Comparison of ENCODE assay signal across 8 cellular contexts in the genomic region with DNA sequence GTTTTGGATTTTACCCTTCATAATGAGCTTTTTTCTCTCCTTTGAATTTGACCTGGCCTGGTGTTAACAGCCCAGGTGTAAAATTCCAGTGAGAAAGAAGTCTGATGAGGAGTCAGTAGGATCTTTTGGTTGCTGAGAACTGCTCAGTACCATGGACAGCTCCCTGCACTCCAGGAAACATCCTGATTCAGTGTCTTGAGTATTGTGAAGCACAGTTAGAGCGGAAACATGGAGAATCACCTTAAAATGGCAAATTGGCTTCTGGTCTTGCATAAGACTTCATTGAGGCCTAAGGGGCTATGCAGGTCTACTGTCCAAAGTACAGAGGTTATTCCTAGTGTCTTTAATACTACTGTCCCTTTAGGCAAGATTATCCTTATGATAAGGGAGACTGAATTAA. TPM values are rescaled to one million over a fixed set of nuclear protein-coding genes. Genes with fewer than 3 reads are reported as not detected.
DNase-seq lines count a peak whose midpoint lies in the region; TF ChIP-seq lines count a peak whose summit lies in the region.
"Not testable (repeated sequence)": the region's sequence is repeated elsewhere in the genome, so short reads cannot be mapped to it uniquely, and the experiment has no call there.

No MANE protein-coding gene starts in this region.

- TF ChIP-seq CTCF in neural progenitor cell (IDR thresholded peaks at IDR 0.05); stomach (IDR thresholded peaks at IDR 0.05): not testable (repeated sequence)

- not testable (repeated sequence) for H3K27ac Mint-ChIP-seq in activated T-helper 1 cell treated with anti-CD3 and anti-CD28 coated beads, Interleukin-12 subunit alpha, Interleukin-12 subunit beta, Interleukin-2, Interleukin-4 antibody, amounts not matched to agents 30 ng/mL and 10 ng/mL and 1 ng/mL, durations not matched to agents 14 hours and 24 hours and 36 hours; neural progenitor cell

- not testable (repeated sequence) for TF ChIP-seq POLR2A in stomach (IDR thresholded peaks at IDR 0.05)

- H2AFZ ChIP-seq in Karpas-422 (ENCODE audit: low read length); neural progenitor cell (replicated peaks): not testable (repeated sequence)

- not testable (repeated sequence) for H3K27me3 Mint-ChIP-seq in activated T-helper 1 cell treated with anti-CD3 and anti-CD28 coated beads, Interleukin-12 subunit alpha, Interleukin-12 subunit beta, Interleukin-2, Interleukin-4 antibody, amounts not matched to agents 30 ng/mL and 10 ng/mL and 1 ng/mL, durations not matched to agents 14 hours and 24 hours and 36 hours (ENCODE audit: insufficient read depth); neural progenitor cell (ENCODE audit: insufficient read depth, low read depth)

- not testable (repeated sequence) for H3K4me1 Mint-ChIP-seq in activated T-helper 1 cell treated with anti-CD3 and anti-CD28 coated beads, Interleukin-12 subunit alpha, Interleukin-12 subunit beta, Interleukin-2, Interleukin-4 antibody, amounts not matched to agents 30 ng/mL and 10 ng/mL and 1 ng/mL, durations not matched to agents 14 hours and 24 hours and 36 hours (ENCODE audit: low read depth); neural progenitor cell

- not testable (repeated sequence) for H3K4me2 ChIP-seq in Karpas-422 (ENCODE audit: low read depth, low read length, poor library complexity, severe bottlenecking); neural progenitor cell

- not testable (repeated sequence) for H3K9me3 ChIP-seq in Karpas-422 (ENCODE audit: low read length); neural progenitor cell (ENCODE audit: low read depth); stomach

- not testable (repeated sequence) for H3K36me3 Mint-ChIP-seq in activated T-helper 1 cell treated with anti-CD3 and anti-CD28 coated beads, Interleukin-12 subunit alpha, Interleukin-12 subunit beta, Interleukin-2, Interleukin-4 antibody, amounts not matched to agents 30 ng/mL and 10 ng/mL and 1 ng/mL, durations not matched to agents 14 hours and 24 hours and 36 hours (ENCODE audit: low read depth); neural progenitor cell

- H3K9me3 Mint-ChIP-seq in activated T-helper 1 cell treated with anti-CD3 and anti-CD28 coated beads, Interleukin-12 subunit alpha, Interleukin-12 subunit beta, Interleukin-2, Interleukin-4 antibody, amounts not matched to agents 30 ng/mL and 10 ng/mL and 1 ng/mL, durations not matched to agents 14 hours and 24 hours and 36 hours; neural progenitor cell: not testable (repeated sequence)

- not testable (repeated sequence) for H3K27me3 ChIP-seq in Karpas-422 (ENCODE audit: low read length); neural progenitor cell; stomach

- 20 to 38% (median 29%) methylated on average over 1 of the region's 1 CpG for WGBS in stomach, 5 donors

- H3K4me3 ChIP-seq in Karpas-422 (ENCODE audit: low read length); neural progenitor cell; stomach: not testable (repeated sequence)

- not testable (repeated sequence) for H3K79me2 ChIP-seq in Karpas-422 (ENCODE audit: low read length); neural progenitor cell (ENCODE audit: low read depth)

- not testable (repeated sequence) for H3K9ac ChIP-seq in Karpas-422 (ENCODE audit: low read length); neural progenitor cell

- not testable (repeated sequence) for H3K27ac ChIP-seq in Karpas-422 (ENCODE audit: low read length); neural progenitor cell; stomach

- intact Hi-C loops in activated T-helper 1 cell treated with anti-CD3 and anti-CD28 coated beads, Interleukin-12 subunit alpha, Interleukin-12 subunit beta, Interleukin-2, Interleukin-4 antibody, amounts not matched to agents 30 ng/mL and 10 ng/mL and 1 ng/mL, durations not matched to agents 14 hours and 24 hours and 36 hours (cut with micrococcal nuclease); stomach (cut with DNase I; ENCODE audit: low total_unique reads): not testable (repeated sequence)

- not testable (repeated sequence) for H3K36me3 ChIP-seq in Karpas-422 (ENCODE audit: insufficient read depth, low read length); neural progenitor cell; stomach

- DNase-seq in CMK (ENCODE audit: low read depth) (peak; percentile 30), Karpas-422 (peak; percentile 74), T-helper 1 cell (peak in 4 of 5 donors; percentile 12 to 47 (median 28)), dermis blood vessel endothelial cell (peak; percentile 87), iPS DF 19.7 (ENCODE audit: low read depth, low spot score) (peak; percentile 85), neural progenitor cell (ENCODE audit: low spot score) (peak; percentile 85), stomach (peak; percentile 61)
- DNase-seq in activated T-helper 1 cell treated with anti-CD3 and anti-CD28 coated beads, Interleukin-12 subunit alpha, Interleukin-12 subunit beta, Interleukin-2, Interleukin-4 antibody, amounts not matched to agents 30 ng/mL and 10 ng/mL and 1 ng/mL, durations not matched to agents 14 hours and 24 hours and 36 hours (ENCODE audit: low spot score), result peak; percentile 26

- not testable (repeated sequence) for H4K20me1 ChIP-seq in Karpas-422 (ENCODE audit: insufficient read depth, low read depth, low read length); neural progenitor cell (ENCODE audit: low read depth)

- not testable (repeated sequence) for H3K4me1 ChIP-seq in Karpas-422 (ENCODE audit: low read length); neural progenitor cell; stomach

- not testable (repeated sequence) for TF ChIP-seq EP300 in stomach (IDR thresholded peaks at IDR 0.05)

- not testable (repeated sequence) for H3K4me3 Mint-ChIP-seq in activated T-helper 1 cell treated with anti-CD3 and anti-CD28 coated beads, Interleukin-12 subunit alpha, Interleukin-12 subunit beta, Interleukin-2, Interleukin-4 antibody, amounts not matched to agents 30 ng/mL and 10 ng/mL and 1 ng/mL, durations not matched to agents 14 hours and 24 hours and 36 hours; neural progenitor cell

- H3F3A ChIP-seq in neural progenitor cell (ENCODE audit: low read depth), result not testable (repeated sequence)

- not testable (repeated sequence) for H3K9me2 ChIP-seq in Karpas-422 (replicated peaks; ENCODE audit: insufficient read depth, low read length)

RNA-seq across cellular contexts. Expression of a gene that starts 16.0 kb away (rescaled TPM):
- total RNA-seq in Karpas-422 (2014; rRNA removed; shearing (Covaris generic); ENCODE audit: low replicate concordance), result 11.6 and 33.4 TPM in 2 replicates
- total RNA-seq in activated T-helper 1 cell treated with anti-CD3 and anti-CD28 coated beads, Interleukin-12 subunit alpha, Interleukin-12 subunit beta, Interleukin-2, Interleukin-4 antibody, amounts not matched to agents 30 ng/mL and 10 ng/mL and 1 ng/mL, durations not matched to agents 14 hours and 24 hours and 36 hours, result 44.6 and 48.3 TPM in 2 replicates
- total RNA-seq in dermis blood vessel endothelial cell, result 54.4 and 63.8 TPM in 2 replicates
- 43.2 and 52.4 TPM in 2 replicates for total RNA-seq in neural progenitor cell (ENCODE audit: low replicate concordance)
- 10 to 100 TPM in 3 of 5 donors, 1 to 10 TPM in 2; 1.8 to 71.4 (median 12.5) TPM for total RNA-seq in stomach
- polyA plus RNA-seq in stomach, result 10 to 100 TPM in 1 of 3 donors, 1 to 10 TPM in 2; 6.8 to 11.2 (median 7.9) TPM

Comparison
In these comparisons a context has a peak if more than half of its experiments do, and no peak if none do; other contexts are left out.
1. DNase-seq: peak in every context shown above with its lines; median percentile 87 in dermis blood vessel endothelial cell; 85 in iPS DF 19.7; 85 in neural progenitor cell; 74 in Karpas-422; 61 in stomach; 30 in CMK; 28 in T-helper 1 cell; 26 in activated T-helper 1 cell treated with anti-CD3 and anti-CD28 coated beads, Interleukin-12 subunit alpha, Interleukin-12 subunit beta, Interleukin-2, Interleukin-4 antibody, amounts not matched to agents 30 ng/mL and 10 ng/mL and 1 ng/mL, durations not matched to agents 14 hours and 24 hours and 36 hours.